9 cellular contexts compared by ENCODE assay signal in genomic region chr13:25267715-25268114, GRCh38. TPM values are rescaled to one million over a fixed set of nuclear protein-coding genes. Genes with fewer than 3 reads are reported as not detected.
DNase-seq lines count a peak whose midpoint lies in the region; ATAC-seq and TF ChIP-seq lines count a peak whose summit lies in the region.
"Had no signal": no experiment of that assay in that cellular context is flagged by ENCODE, and none has a peak within 500 bp of the region (broad histone marks: within the 10 kb centered on the region; RNA-seq: fewer than 3 reads in every experiment).

No MANE protein-coding gene starts in this region.

- H3K27ac ChIP-seq in DOHH2 (ENCODE audit: low read depth, low read length) (no peak overlapping the region), HCT116 (ENCODE audit: low read depth, low read length) (no peak overlapping the region), colonic mucosa (no peak overlapping the region)

- H3K4me2 ChIP-seq in DOHH2 (ENCODE audit: low read length) (no peak overlapping the region), HCT116 (ENCODE audit: low read length) (no peak overlapping the region)

- peak; percentile 66 for ATAC-seq in HCT116
- ATAC-seq in activated T-helper 17 cell treated with anti-CD3 and anti-CD28 coated beads, Interleukin-2, amount 50 U/mL, for 72 hours (replicated peaks): peak; percentile 75
- no peak for ATAC-seq in GM18858 (IDR thresholded peaks at IDR 0.05; ENCODE audit: unreplicated experiment)

- no peak overlapping the region for H3K9ac ChIP-seq in HCT116 (ENCODE audit: low read length)
- H3K9ac ChIP-seq in colonic mucosa (ENCODE audit: low read depth in 2 of 2, low read length in 2 of 2): no peak overlapping the region

- H3K4me1 ChIP-seq in DOHH2 (ENCODE audit: control insufficient read depth, low read length) (no peaks in the 10 kb centered on the region), HCT116 (ENCODE audit: control insufficient read depth in 1 of 2, insufficient read depth in 2 of 2, low read length in 2 of 2) (no peaks in the 10 kb centered on the region), colonic mucosa (no peaks in the 10 kb centered on the region)

- DNase-seq in HCT116 (ENCODE audit: low read depth, low spot score): no peak
- DNase-seq in medulla oblongata (ENCODE audit: extremely low spot score): peak; percentile 20
- DNase-seq in activated effector memory CD4-positive, alpha-beta T cell treated with anti-CD3 and anti-CD28 coated beads, Interleukin-2, amount 50 U/mL, for 16 hours: no peak
- no peak for DNase-seq in colonic mucosa
- no peak for DNase-seq in nephron progenitor cell
- DNase-seq: activated CD4-positive, alpha-beta memory T cell treated with anti-CD3 and anti-CD28 coated beads for 36 hours had no signal

- no peaks in the 10 kb centered on the region for H3K27me3 ChIP-seq in DOHH2 (ENCODE audit: control insufficient read depth, low read length)
- no peaks in the 10 kb centered on the region for H3K27me3 ChIP-seq in HCT116 (ENCODE audit: insufficient read depth, low read length)
- H3K27me3 ChIP-seq in colonic mucosa: no peaks in the 10 kb centered on the region

- no peak for TF ChIP-seq RAD21 in HCT116 (IDR thresholded peaks at IDR 0.05; ENCODE audit: low read depth)

- no peak overlapping the region for H3K4me3 Mint-ChIP-seq in activated T-helper 17 cell treated with anti-CD3 and anti-CD28 coated beads, Interleukin-2, amount 50 U/mL, for 72 hours
- no peak overlapping the region for H3K4me3 Mint-ChIP-seq in nephron progenitor cell
- H3K4me3 Mint-ChIP-seq: activated CD4-positive, alpha-beta memory T cell treated with anti-CD3 and anti-CD28 coated beads for 36 hours had no signal

- peak overlapping the region; percentile 21 for H3K27ac Mint-ChIP-seq in activated T-helper 17 cell treated with anti-CD3 and anti-CD28 coated beads, Interleukin-2, amount 50 U/mL, for 72 hours
- no peak overlapping the region for H3K27ac Mint-ChIP-seq in nephron progenitor cell
- H3K27ac Mint-ChIP-seq: activated CD4-positive, alpha-beta memory T cell treated with anti-CD3 and anti-CD28 coated beads for 36 hours had no signal

- no peak overlapping the region for H2AFZ ChIP-seq in HCT116 (ENCODE audit: low read depth, low read length, poor library complexity, severe bottlenecking)

- H3K36me3 ChIP-seq in DOHH2 (ENCODE audit: control insufficient read depth, low read length) (peaks cover 71% of the 10 kb centered on the region), HCT116 (ENCODE audit: control insufficient read depth in 1 of 2, insufficient read depth in 2 of 2, low read length in 2 of 2) (peaks cover 0 to 16% of the 10 kb centered on the region in 2 experiments; a peak in 2 of 4 replicates), colonic mucosa (no peaks in the 10 kb centered on the region)

- no peaks in the 10 kb centered on the region for H3K9me3 Mint-ChIP-seq in activated T-helper 17 cell treated with anti-CD3 and anti-CD28 coated beads, Interleukin-2, amount 50 U/mL, for 72 hours
- H3K9me3 Mint-ChIP-seq in nephron progenitor cell: no peaks in the 10 kb centered on the region
- H3K9me3 Mint-ChIP-seq: activated CD4-positive, alpha-beta memory T cell treated with anti-CD3 and anti-CD28 coated beads for 36 hours had no signal

- intact Hi-C loops in HCT116 (cut with micrococcal nuclease): no loop called here
- intact Hi-C loops in colonic mucosa (cut with DNase I): no loop called here

- TF ChIP-seq POLR2A in HCT116 (IDR thresholded peaks at IDR 0.05; ENCODE audit: borderline replicate concordance, extremely low read depth, insufficient read depth, insufficient read length): no peak

- H3K9me3 ChIP-seq in DOHH2 (ENCODE audit: control insufficient read depth, insufficient read depth, low read length) (no peaks in the 10 kb centered on the region), HCT116 (ENCODE audit: control insufficient read depth in 1 of 2, insufficient read depth in 1 of 2, low read depth in 1 of 2, low read length in 2 of 2) (no peaks in the 10 kb centered on the region), colonic mucosa (no peaks in the 10 kb centered on the region)

- no peaks in the 10 kb centered on the region for H3K9me2 ChIP-seq in DOHH2 (replicated peaks; ENCODE audit: control insufficient read depth, low read length)
- no peaks in the 10 kb centered on the region for H3K9me2 ChIP-seq in HCT116 (ENCODE audit: insufficient read depth)

- BruUV-seq in HCT116 (replicated peaks; lab: Mats Ljungman, UMichigan): no TSS peak

- no peaks in the 10 kb centered on the region for H3F3A ChIP-seq in DOHH2 (ENCODE audit: control insufficient read depth, insufficient read depth)

- TF ChIP-seq CTCF in DOHH2 (IDR thresholded peaks at IDR 0.05; ENCODE audit: low read depth, low read length, poor library complexity, severe bottlenecking) (peak; percentile 34), HCT116 (IDR thresholded peaks at IDR 0.05 in 2 of 3, conservative IDR thresholded peaks at IDR 0.05 in 1 of 3; ENCODE audit: borderline replicate concordance in 1 of 3, insufficient read depth in 1 of 3, low read depth in 2 of 3, low read length in 2 of 3) (peak in 2 of 3 experiments; percentile 14 to 21; a peak in 1 of 6 replicates), colonic mucosa (IDR thresholded peaks at IDR 0.05) (no peak), nephron progenitor cell (IDR thresholded peaks at IDR 0.05) (no peak)

- CTCF ChIA-PET in HCT116 (lab: Charles Lee): no interaction called here

- POLR2A ChIA-PET in HCT116 (lab: Charles Lee): no interaction called here

- RAD21 ChIA-PET in HCT116 (lab: Charles Lee; ENCODE audit: low non-redundant PET in 1 of 2, low total read pairs in 2 of 2, uncharacterized antibody in 2 of 2, unreplicated experiment in 2 of 2): no interaction called here

- peaks cover 5% of the 10 kb centered on the region; the same call in 1 of the 2 replicates for H4K20me1 ChIP-seq in DOHH2 (ENCODE audit: control insufficient read depth, insufficient read depth, low read depth, low read length)
- no peaks in the 10 kb centered on the region for H4K20me1 ChIP-seq in HCT116 (ENCODE audit: insufficient read depth)

- no peaks in the 10 kb centered on the region for H3K27me3 Mint-ChIP-seq in activated T-helper 17 cell treated with anti-CD3 and anti-CD28 coated beads, Interleukin-2, amount 50 U/mL, for 72 hours
- peaks cover 3% of the 10 kb centered on the region for H3K27me3 Mint-ChIP-seq in nephron progenitor cell (ENCODE audit: low read depth, poor library complexity)
- H3K27me3 Mint-ChIP-seq: activated CD4-positive, alpha-beta memory T cell treated with anti-CD3 and anti-CD28 coated beads for 36 hours had no signal

- peaks cover 13% of the 10 kb centered on the region for H3K4me1 Mint-ChIP-seq in activated T-helper 17 cell treated with anti-CD3 and anti-CD28 coated beads, Interleukin-2, amount 50 U/mL, for 72 hours
- H3K4me1 Mint-ChIP-seq in nephron progenitor cell: no peaks in the 10 kb centered on the region

- H3K79me2 ChIP-seq in DOHH2 (ENCODE audit: control insufficient read depth, low read length) (peaks cover 11% of the 10 kb centered on the region), HCT116 (ENCODE audit: insufficient read depth, low read length) (no peaks in the 10 kb centered on the region)

- no peak overlapping the region for H3K4me3 ChIP-seq in DOHH2 (ENCODE audit: low read length)
- no peak overlapping the region for H3K4me3 ChIP-seq in HCT116 (replicated peaks in 1 of 2; ENCODE audit: low read depth in 1 of 2, low read length in 2 of 2)
- H3K4me3 ChIP-seq in colonic mucosa: no peak overlapping the region

- H3K36me3 Mint-ChIP-seq in activated T-helper 17 cell treated with anti-CD3 and anti-CD28 coated beads, Interleukin-2, amount 50 U/mL, for 72 hours (ENCODE audit: low read depth): peaks cover 71% of the 10 kb centered on the region
- peaks cover 35% of the 10 kb centered on the region for H3K36me3 Mint-ChIP-seq in nephron progenitor cell (ENCODE audit: low read depth)

TF ChIP-seq in HCT116, 20 proteins besides CTCF, POLR2A, EP300 and RAD21 (continues in another document):
- TF ChIP-seq, protein P1, sequence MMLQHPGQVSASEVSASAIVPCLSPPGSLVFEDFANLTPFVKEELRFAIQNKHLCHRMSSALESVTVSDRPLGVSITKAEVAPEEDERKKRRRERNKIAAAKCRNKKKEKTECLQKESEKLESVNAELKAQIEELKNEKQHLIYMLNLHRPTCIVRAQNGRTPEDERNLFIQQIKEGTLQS (IDR thresholded peaks at IDR 0.05): no peak
- TF ChIP-seq YY1 (IDR thresholded peaks at IDR 0.05; ENCODE audit: extremely low read depth, insufficient replicate concordance, low read depth, low read length) (no peak), EGR1 (IDR thresholded peaks at IDR 0.05; ENCODE audit: low read depth) (no peak), CBX3 (IDR thresholded peaks at IDR 0.05; ENCODE audit: low read depth) (no peak)
- TF ChIP-seq, protein P2, sequence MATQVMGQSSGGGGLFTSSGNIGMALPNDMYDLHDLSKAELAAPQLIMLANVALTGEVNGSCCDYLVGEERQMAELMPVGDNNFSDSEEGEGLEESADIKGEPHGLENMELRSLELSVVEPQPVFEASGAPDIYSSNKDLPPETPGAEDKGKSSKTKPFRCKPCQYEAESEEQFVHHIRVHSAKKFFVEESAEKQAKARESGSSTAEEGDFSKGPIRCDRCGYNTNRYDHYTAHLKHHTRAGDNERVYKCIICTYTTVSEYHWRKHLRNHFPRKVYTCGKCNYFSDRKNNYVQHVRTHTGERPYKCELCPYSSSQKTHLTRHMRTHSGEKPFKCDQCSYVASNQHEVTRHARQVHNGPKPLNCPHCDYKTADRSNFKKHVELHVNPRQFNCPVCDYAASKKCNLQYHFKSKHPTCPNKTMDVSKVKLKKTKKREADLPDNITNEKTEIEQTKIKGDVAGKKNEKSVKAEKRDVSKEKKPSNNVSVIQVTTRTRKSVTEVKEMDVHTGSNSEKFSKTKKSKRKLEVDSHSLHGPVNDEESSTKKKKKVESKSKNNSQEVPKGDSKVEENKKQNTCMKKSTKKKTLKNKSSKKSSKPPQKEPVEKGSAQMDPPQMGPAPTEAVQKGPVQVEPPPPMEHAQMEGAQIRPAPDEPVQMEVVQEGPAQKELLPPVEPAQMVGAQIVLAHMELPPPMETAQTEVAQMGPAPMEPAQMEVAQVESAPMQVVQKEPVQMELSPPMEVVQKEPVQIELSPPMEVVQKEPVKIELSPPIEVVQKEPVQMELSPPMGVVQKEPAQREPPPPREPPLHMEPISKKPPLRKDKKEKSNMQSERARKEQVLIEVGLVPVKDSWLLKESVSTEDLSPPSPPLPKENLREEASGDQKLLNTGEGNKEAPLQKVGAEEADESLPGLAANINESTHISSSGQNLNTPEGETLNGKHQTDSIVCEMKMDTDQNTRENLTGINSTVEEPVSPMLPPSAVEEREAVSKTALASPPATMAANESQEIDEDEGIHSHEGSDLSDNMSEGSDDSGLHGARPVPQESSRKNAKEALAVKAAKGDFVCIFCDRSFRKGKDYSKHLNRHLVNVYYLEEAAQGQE (IDR thresholded peaks at IDR 0.05; ENCODE audit: low read depth): no peak

RNA-seq across cellular contexts. Expression of gene MTMR6, which starts 19.6 kb away (rescaled TPM):
- total RNA-seq in HCT116 (2021; ENCODE audit: unreplicated experiment) (11.4 TPM), colonic mucosa (10 to 100 TPM; 11.0 to 16.3 TPM)
- 3.3 and 5.1 TPM in 2 replicates for polyA plus RNA-seq in HCT116 (2012)
- total RNA-seq in activated T-helper 17 cell treated with anti-CD3 and anti-CD28 coated beads, Interleukin-2, amount 50 U/mL, for 72 hours: 10 to 100 TPM; 10.7 to 20.4 TPM

RNA-seq across cellular contexts. Expression of gene NUP58, which starts 33.7 kb away (rescaled TPM):
- total RNA-seq in HCT116 (2021; ENCODE audit: unreplicated experiment): 101 TPM
- polyA plus RNA-seq in HCT116 (2012): 36.9 and 39.6 TPM in 2 replicates
- 100 to 1,000 TPM; 124 to 165 TPM for total RNA-seq in activated T-helper 17 cell treated with anti-CD3 and anti-CD28 coated beads, Interleukin-2, amount 50 U/mL, for 72 hours
- total RNA-seq in colonic mucosa: 10 to 100 TPM; 40.7 to 52.4 TPM

Comparison
In these comparisons a context has a peak if more than half of its experiments do, and no peak if none do; other contexts are left out.
1. CTCF ChIP-seq: peak in DOHH2 (single experiment) and HCT116 (2 of 3); none in colonic mucosa (single experiment) and nephron progenitor cell (single experiment).